8 cellular contexts compared by ENCODE assay signal in the genomic region with DNA sequence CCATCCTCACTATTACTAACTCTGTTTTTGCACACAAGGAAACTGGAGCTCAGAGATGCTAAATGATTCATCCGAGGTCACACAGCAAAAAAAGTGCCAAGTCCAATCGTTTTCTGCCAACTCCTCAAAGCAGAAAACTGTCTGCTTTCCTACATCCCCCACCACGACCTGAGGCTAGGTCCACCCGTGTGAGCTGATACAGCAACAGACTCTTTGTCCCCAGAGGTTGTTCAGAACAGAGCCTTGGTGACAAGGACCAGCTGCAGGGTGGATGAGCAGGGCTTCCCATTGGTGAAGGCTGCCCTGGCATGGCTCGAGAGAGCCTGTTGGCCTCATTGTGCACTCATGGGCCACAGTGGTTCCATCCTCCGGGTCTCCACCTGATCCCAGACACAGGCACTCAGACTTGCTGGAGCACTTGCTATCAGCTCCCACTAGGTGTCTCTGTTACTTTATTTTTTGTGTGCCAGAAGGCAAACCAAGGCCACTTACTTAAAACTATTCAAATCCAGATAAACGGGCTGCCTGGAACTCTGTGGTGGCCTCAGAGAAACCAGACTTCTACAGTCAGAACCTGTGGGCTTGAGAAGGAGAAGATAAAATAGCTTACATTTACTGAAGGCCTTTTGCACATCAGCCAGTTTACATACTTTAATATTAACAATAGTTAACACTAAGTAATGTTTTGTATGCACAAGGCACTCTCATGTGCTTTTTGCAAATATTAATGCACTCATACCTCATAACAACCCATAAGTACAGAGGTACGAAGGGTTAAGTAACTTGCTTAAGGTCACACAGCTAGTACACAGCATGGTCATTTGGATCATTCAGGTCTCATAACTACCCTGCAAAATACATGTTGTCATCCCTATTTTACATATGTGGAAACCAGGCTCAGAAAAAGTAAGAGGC.
DNase-seq lines count a peak whose midpoint lies in the region; ATAC-seq and TF ChIP-seq lines count a peak whose summit lies in the region.

No MANE protein-coding gene starts in this region.

- ATAC-seq in GM23338, result peak; percentile 99
- ATAC-seq in lower lobe of right lung, result peak; percentile 91 to 95
- ATAC-seq in HG02840 (IDR thresholded peaks at IDR 0.05; ENCODE audit: low FRiP score, unreplicated experiment), result no peak

- intact Hi-C loops in lower lobe of right lung (cut with DNase I), result no loop called here

- H3K9me3 Mint-ChIP-seq in GM23338, result peaks cover 9% of the 10 kb centered on the region; the same call in 1 of the 3 replicates
- peaks cover 11% of the 10 kb centered on the region for H3K9me3 Mint-ChIP-seq in type B pancreatic cell

- H3K36me3 Mint-ChIP-seq in GM23338 (ENCODE audit: low read depth), result no peaks in the 10 kb centered on the region
- H3K36me3 Mint-ChIP-seq in type B pancreatic cell, result no peaks in the 10 kb centered on the region

- no peaks in the 10 kb centered on the region for H3K9me2 ChIP-seq in GM23338 (ENCODE audit: insufficient read depth)

- peak; percentile 85 to 89 for TF ChIP-seq CTCF in GM23338 (conservative IDR thresholded peaks at IDR 0.05; ENCODE audit: low read depth in 2 of 2)
- peak; percentile 92 for TF ChIP-seq CTCF in lower lobe of right lung (IDR thresholded peaks at IDR 0.05)
- TF ChIP-seq CTCF in type B pancreatic cell (conservative IDR thresholded peaks at IDR 0.05), result peak; percentile 91

- H3K4me1 ChIP-seq in GM23338 (ENCODE audit: insufficient read depth), result no peaks in the 10 kb centered on the region
- H3K4me1 ChIP-seq in lower lobe of right lung, result peaks cover 16% of the 10 kb centered on the region

- peak; percentile 87 for DNase-seq in DMS 273 (lab: John Stamatoyannopoulos, UW; ENCODE audit: unreplicated experiment)
- DNase-seq in GM23338 (ENCODE audit: low spot score), result peak; percentile 88
- DNase-seq in NCI-H1694 (lab: John Stamatoyannopoulos, UW), result peak; percentile 55
- peak; percentile 17 to 61 for DNase-seq in SW 1271 (lab: John Stamatoyannopoulos, UW)
- peak; percentile 68 for DNase-seq in ecto neural progenitor cell (ENCODE audit: low spot score)
- DNase-seq in lower lobe of right lung, result no peak
- DNase-seq in type B pancreatic cell (ENCODE audit: extremely low spot score, unreplicated experiment), result no peak

- H3K27ac Mint-ChIP-seq in GM23338, result no peak overlapping the region
- no peak overlapping the region for H3K27ac Mint-ChIP-seq in type B pancreatic cell

- H3K79me2 ChIP-seq in GM23338 (replicated peaks; ENCODE audit: insufficient read depth), result no peaks in the 10 kb centered on the region

- H3K4me3 Mint-ChIP-seq in GM23338, result no peak overlapping the region
- H3K4me3 Mint-ChIP-seq in type B pancreatic cell, result no peak overlapping the region

- H3K4me1 Mint-ChIP-seq in GM23338, result no peaks in the 10 kb centered on the region
- H3K4me1 Mint-ChIP-seq in type B pancreatic cell (ENCODE audit: unreplicated experiment), result peaks cover 4% of the 10 kb centered on the region

- no peaks in the 10 kb centered on the region for H3F3A ChIP-seq in GM23338 (replicated peaks; ENCODE audit: low read depth)

- H3K36me3 ChIP-seq in GM23338 (ENCODE audit: insufficient read depth) (no peaks in the 10 kb centered on the region), lower lobe of right lung (no peaks in the 10 kb centered on the region)

- H3K27me3 ChIP-seq in GM23338 (ENCODE audit: insufficient read depth) (no peaks in the 10 kb centered on the region), lower lobe of right lung (ENCODE audit: low read depth) (no peaks in the 10 kb centered on the region)

- no peaks in the 10 kb centered on the region for H4K20me1 ChIP-seq in GM23338 (replicated peaks; ENCODE audit: insufficient read depth)

- no peaks in the 10 kb centered on the region for H3K27me3 Mint-ChIP-seq in GM23338 (ENCODE audit: insufficient read depth, low read depth, poor library complexity)
- peaks cover 3% of the 10 kb centered on the region for H3K27me3 Mint-ChIP-seq in type B pancreatic cell

- H3K27ac ChIP-seq in GM23338 (ENCODE audit: low read depth) (no peak overlapping the region), lower lobe of right lung (no peak overlapping the region)

- no peak overlapping the region for H3K4me2 ChIP-seq in GM23338

- no peaks in the 10 kb centered on the region for H3K9me3 ChIP-seq in lower lobe of right lung

- no peak overlapping the region for H2AFZ ChIP-seq in GM23338

- H3K4me3 ChIP-seq in GM23338 (no peak overlapping the region), lower lobe of right lung (no peak overlapping the region)

TF ChIP-seq in GM23338, 12 proteins besides CTCF, POLR2A, EP300 and RAD21:
- TF ChIP-seq EZH2 (IDR thresholded peaks at IDR 0.05; ENCODE audit: low read depth, unreplicated experiment) (no peak), EZH2phosphoT487 (IDR thresholded peaks at IDR 0.05; ENCODE audit: unreplicated experiment) (no peak)
- TF ChIP-seq, protein P1, sequence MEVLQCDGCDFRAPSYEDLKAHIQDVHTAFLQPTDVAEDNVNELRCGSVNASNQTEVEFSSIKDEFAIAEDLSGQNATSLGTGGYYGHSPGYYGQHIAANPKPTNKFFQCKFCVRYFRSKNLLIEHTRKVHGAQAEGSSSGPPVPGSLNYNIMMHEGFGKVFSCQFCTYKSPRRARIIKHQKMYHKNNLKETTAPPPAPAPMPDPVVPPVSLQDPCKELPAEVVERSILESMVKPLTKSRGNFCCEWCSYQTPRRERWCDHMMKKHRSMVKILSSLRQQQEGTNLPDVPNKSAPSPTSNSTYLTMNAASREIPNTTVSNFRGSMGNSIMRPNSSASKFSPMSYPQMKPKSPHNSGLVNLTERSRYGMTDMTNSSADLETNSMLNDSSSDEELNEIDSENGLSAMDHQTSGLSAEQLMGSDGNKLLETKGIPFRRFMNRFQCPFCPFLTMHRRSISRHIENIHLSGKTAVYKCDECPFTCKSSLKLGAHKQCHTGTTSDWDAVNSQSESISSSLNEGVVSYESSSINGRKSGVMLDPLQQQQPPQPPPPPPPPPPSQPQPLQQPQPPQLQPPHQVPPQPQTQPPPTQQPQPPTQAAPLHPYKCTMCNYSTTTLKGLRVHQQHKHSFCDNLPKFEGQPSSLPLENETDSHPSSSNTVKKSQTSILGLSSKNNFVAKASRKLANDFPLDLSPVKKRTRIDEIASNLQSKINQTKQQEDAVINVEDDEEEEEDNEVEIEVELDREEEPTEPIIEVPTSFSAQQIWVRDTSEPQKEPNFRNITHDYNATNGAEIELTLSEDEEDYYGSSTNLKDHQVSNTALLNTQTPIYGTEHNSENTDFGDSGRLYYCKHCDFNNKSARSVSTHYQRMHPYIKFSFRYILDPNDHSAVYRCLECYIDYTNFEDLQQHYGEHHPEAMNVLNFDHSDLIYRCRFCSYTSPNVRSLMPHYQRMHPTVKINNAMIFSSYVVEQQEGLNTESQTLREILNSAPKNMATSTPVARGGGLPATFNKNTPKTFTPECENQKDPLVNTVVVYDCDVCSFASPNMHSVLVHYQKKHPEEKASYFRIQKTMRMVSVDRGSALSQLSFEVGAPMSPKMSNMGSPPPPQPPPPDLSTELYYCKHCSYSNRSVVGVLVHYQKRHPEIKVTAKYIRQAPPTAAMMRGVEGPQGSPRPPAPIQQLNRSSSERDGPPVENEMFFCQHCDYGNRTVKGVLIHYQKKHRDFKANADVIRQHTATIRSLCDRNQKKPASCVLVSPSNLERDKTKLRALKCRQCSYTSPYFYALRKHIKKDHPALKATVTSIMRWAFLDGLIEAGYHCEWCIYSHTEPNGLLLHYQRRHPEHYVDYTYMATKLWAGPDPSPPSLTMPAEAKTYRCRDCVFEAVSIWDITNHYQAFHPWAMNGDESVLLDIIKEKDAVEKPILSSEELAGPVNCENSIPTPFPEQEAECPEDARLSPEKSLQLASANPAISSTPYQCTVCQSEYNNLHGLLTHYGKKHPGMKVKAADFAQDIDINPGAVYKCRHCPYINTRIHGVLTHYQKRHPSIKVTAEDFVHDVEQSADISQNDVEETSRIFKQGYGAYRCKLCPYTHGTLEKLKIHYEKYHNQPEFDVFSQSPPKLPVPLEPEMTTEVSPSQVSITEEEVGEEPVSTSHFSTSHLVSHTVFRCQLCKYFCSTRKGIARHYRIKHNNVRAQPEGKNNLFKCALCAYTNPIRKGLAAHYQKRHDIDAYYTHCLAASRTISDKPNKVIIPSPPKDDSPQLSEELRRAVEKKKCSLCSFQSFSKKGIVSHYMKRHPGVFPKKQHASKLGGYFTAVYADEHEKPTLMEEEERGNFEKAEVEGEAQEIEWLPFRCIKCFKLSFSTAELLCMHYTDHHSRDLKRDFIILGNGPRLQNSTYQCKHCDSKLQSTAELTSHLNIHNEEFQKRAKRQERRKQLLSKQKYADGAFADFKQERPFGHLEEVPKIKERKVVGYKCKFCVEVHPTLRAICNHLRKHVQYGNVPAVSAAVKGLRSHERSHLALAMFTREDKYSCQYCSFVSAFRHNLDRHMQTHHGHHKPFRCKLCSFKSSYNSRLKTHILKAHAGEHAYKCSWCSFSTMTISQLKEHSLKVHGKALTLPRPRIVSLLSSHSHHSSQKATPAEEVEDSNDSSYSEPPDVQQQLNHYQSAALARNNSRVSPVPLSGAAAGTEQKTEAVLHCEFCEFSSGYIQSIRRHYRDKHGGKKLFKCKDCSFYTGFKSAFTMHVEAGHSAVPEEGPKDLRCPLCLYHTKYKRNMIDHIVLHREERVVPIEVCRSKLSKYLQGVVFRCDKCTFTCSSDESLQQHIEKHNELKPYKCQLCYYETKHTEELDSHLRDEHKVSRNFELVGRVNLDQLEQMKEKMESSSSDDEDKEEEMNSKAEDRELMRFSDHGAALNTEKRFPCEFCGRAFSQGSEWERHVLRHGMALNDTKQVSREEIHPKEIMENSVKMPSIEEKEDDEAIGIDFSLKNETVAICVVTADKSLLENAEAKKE (CRISPR knock-in tag; IDR thresholded peaks at IDR 0.05), result 0 out of 2 replicates have a peak, but pooled peaks have one; percentile 14

Comparison
In these comparisons a context has a peak if more than half of its experiments do, and no peak if none do; other contexts are left out.
1. DNase-seq: peak in DMS 273 (single experiment), GM23338 (single experiment), NCI-H1694 (single experiment), SW 1271 (2 of 2) and ecto neural progenitor cell (single experiment); none in lower lobe of right lung (single experiment) and type B pancreatic cell (single experiment).
2. Peak in every context shown above with its lines, with median percentiles within 50 percentile points of each other: CTCF ChIP-seq.